In the genomic region with DNA sequence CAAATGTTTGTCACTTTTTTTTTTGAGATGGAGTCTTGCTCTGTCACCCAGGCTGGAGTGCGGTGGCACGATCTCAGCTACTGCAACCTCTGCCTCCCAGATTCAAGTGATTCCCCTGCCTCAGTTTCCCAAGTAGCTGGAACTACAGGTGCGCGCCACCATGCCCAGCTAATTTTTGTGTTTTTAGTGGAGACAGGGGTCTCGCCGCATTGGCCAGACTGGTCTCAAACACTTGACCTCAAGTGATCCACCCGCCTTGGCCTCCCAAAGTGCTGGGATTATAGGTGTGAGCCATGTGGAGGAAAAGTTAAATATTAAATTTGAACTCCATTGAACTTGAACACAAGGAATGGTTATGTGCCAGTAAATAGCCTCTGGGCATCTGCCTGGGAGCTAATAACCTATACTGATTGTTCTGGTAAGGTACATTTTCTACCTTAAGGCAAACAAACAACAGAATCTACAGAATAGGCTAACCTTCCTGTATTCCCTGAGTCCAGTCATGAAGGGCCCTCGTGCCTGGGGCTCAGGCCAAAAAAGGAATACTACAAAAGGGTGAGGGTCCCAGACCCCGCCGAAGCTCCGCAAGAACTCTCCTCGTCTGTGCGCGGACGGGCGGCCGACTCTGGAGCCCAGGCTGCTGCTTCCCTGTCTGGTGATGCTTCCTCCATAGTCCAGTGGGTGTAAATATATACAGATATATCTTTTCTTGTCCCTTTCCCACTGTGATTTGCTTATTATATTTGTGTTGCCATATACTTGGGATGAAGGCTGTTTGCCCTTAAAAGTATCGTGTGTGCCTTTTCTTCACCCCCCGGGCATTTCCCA, we compare ENCODE assay signal across 8 cellular contexts.
DNase-seq lines count a peak whose midpoint lies in the region; ATAC-seq and TF ChIP-seq lines count a peak whose summit lies in the region.

No MANE protein-coding gene starts in this region.

- H3K27me3 ChIP-seq in GM23338 (ENCODE audit: insufficient read depth): no peaks in the 10 kb centered on the region
- H3K27me3 ChIP-seq in SJSA1 (replicated peaks): no peaks in the 10 kb centered on the region
- peaks cover 0 to 3% (median 0%) of the 10 kb centered on the region in 3 donors for H3K27me3 ChIP-seq in skeletal muscle tissue (ENCODE audit: control insufficient read depth in 3 of 3, insufficient read depth in 3 of 3, low read length in 3 of 3)

- peak overlapping the region; percentile 54; the same call in 1 of the 2 replicates for H3K4me2 ChIP-seq in GM23338

- no peaks in the 10 kb centered on the region for H4K20me1 ChIP-seq in GM23338 (replicated peaks; ENCODE audit: insufficient read depth)

- CTCF ChIA-PET in activated CD8-positive, alpha-beta memory T cell treated with anti-CD3 and anti-CD28 coated beads, Interleukin-2, amount 10 ng/mL, durations not matched to agents 7 days and 5 days (lab: Charles Lee): no interaction called here

- H3K4me3 ChIP-seq in GM23338: no peak overlapping the region
- H3K4me3 ChIP-seq in SJSA1: peak overlapping the region; percentile 42
- peak overlapping the region; percentile 65 to 91 (median 84) for H3K4me3 ChIP-seq in skeletal muscle tissue (ENCODE audit: low read length in 3 of 3)

- peaks cover 10% of the 10 kb centered on the region for H3K4me1 ChIP-seq in GM23338 (ENCODE audit: insufficient read depth)
- H3K4me1 ChIP-seq in SJSA1 (replicated peaks): peaks cover 24% of the 10 kb centered on the region
- peaks cover 0 to 4% (median 3%) of the 10 kb centered on the region in 3 donors for H3K4me1 ChIP-seq in skeletal muscle tissue (ENCODE audit: control insufficient read depth in 3 of 3, insufficient read depth in 3 of 3, low read length in 3 of 3)

- H3K36me3 ChIP-seq in GM23338 (ENCODE audit: insufficient read depth) (no peaks in the 10 kb centered on the region), SJSA1 (no peaks in the 10 kb centered on the region), skeletal muscle tissue (ENCODE audit: control insufficient read depth in 3 of 3, insufficient read depth in 3 of 3, low read length in 3 of 3) (no peaks in the 10 kb centered on the region)

- no peaks in the 10 kb centered on the region for H3K9me2 ChIP-seq in GM23338 (ENCODE audit: insufficient read depth)

- H3K9ac ChIP-seq in skeletal muscle tissue (ENCODE audit: low read depth in 1 of 3, low read length in 3 of 3): peak overlapping the region; percentile 73 to 85 (median 82)

- peaks cover 2% of the 10 kb centered on the region; the same call in 1 of the 3 replicates for H3K9me3 Mint-ChIP-seq in GM23338
- H3K9me3 Mint-ChIP-seq in activated CD8-positive, alpha-beta memory T cell treated with anti-CD3 and anti-CD28 coated beads, Interleukin-2, amount 10 ng/mL, durations not matched to agents 7 days and 5 days (ENCODE audit: low read depth): no peaks in the 10 kb centered on the region

- no peaks in the 10 kb centered on the region for H3K79me2 ChIP-seq in GM23338 (replicated peaks; ENCODE audit: insufficient read depth)

- H3K4me1 Mint-ChIP-seq in GM23338: peaks cover 7% of the 10 kb centered on the region; the same call in 2 of the 3 replicates
- peaks cover 2% of the 10 kb centered on the region for H3K4me1 Mint-ChIP-seq in activated CD8-positive, alpha-beta memory T cell treated with anti-CD3 and anti-CD28 coated beads, Interleukin-2, amount 10 ng/mL, durations not matched to agents 7 days and 5 days

- no peaks in the 10 kb centered on the region for H3K27me3 Mint-ChIP-seq in GM23338 (ENCODE audit: insufficient read depth, low read depth, poor library complexity)
- peaks cover 37% of the 10 kb centered on the region for H3K27me3 Mint-ChIP-seq in activated CD8-positive, alpha-beta memory T cell treated with anti-CD3 and anti-CD28 coated beads, Interleukin-2, amount 10 ng/mL, durations not matched to agents 7 days and 5 days

- no peak for DNase-seq in GM23338 (ENCODE audit: low spot score)
- DNase-seq in SJSA1 (ENCODE audit: low read depth in 1 of 2, low spot score in 2 of 2): no peak
- DNase-seq in glomerular visceral epithelial cell (ENCODE audit: extremely low spot score): peak; percentile 28
- no peak for DNase-seq in activated naive CD4-positive, alpha-beta T cell treated with Interleukin-2 at 50 U/mL for 16 hours
- DNase-seq in activated CD8-positive, alpha-beta memory T cell treated with anti-CD3 and anti-CD28 coated beads, Interleukin-2, amount 10 ng/mL, durations not matched to agents 7 days and 5 days: no peak

- no peaks in the 10 kb centered on the region for H3K36me3 Mint-ChIP-seq in GM23338 (ENCODE audit: low read depth)
- H3K36me3 Mint-ChIP-seq in activated CD8-positive, alpha-beta memory T cell treated with anti-CD3 and anti-CD28 coated beads, Interleukin-2, amount 10 ng/mL, durations not matched to agents 7 days and 5 days: no peaks in the 10 kb centered on the region

- H3K9me3 ChIP-seq in SJSA1 (replicated peaks) (no peaks in the 10 kb centered on the region), skeletal muscle tissue (ENCODE audit: control insufficient read depth in 3 of 3, low read length in 3 of 3) (no peaks in the 10 kb centered on the region)

- no peak for TF ChIP-seq CTCF in GM23338 (conservative IDR thresholded peaks at IDR 0.05; ENCODE audit: low read depth in 2 of 2)

- ATAC-seq in GM23338 (peak; percentile 53), GM19023 (IDR thresholded peaks at IDR 0.05; ENCODE audit: unreplicated experiment) (no peak), GM19035 (IDR thresholded peaks at IDR 0.05; ENCODE audit: unreplicated experiment) (no peak)
- no peak for ATAC-seq in activated CD8-positive, alpha-beta memory T cell treated with anti-CD3 and anti-CD28 coated beads, Interleukin-2, amount 10 ng/mL, durations not matched to agents 7 days and 5 days

- H3K4me3 Mint-ChIP-seq in GM23338: no peak overlapping the region
- H3K4me3 Mint-ChIP-seq in activated CD8-positive, alpha-beta memory T cell treated with anti-CD3 and anti-CD28 coated beads, Interleukin-2, amount 10 ng/mL, durations not matched to agents 7 days and 5 days: no peak overlapping the region

- H3K27ac ChIP-seq in GM23338 (ENCODE audit: low read depth) (no peak overlapping the region), SJSA1 (peak overlapping the region; percentile 72), skeletal muscle tissue (ENCODE audit: low read depth, low read length) (peak overlapping the region; percentile 50)

- no peaks in the 10 kb centered on the region for H3F3A ChIP-seq in GM23338 (replicated peaks; ENCODE audit: low read depth)

- no peak overlapping the region for H3K27ac Mint-ChIP-seq in GM23338
- H3K27ac Mint-ChIP-seq in activated CD8-positive, alpha-beta memory T cell treated with anti-CD3 and anti-CD28 coated beads, Interleukin-2, amount 10 ng/mL, durations not matched to agents 7 days and 5 days: no peak overlapping the region

- H2AFZ ChIP-seq in GM23338: peak overlapping the region; percentile 92

TF ChIP-seq in GM23338, 12 proteins besides CTCF, POLR2A, EP300 and RAD21:
- TF ChIP-seq POLR2AphosphoS5 (IDR thresholded peaks at IDR 0.05; ENCODE audit: low read depth): no peak
- TF ChIP-seq NANOG (IDR thresholded peaks at IDR 0.05; ENCODE audit: borderline replicate concordance): no peak
TF ChIP-seq in GM23338: peak in this region for 0.
